8 cellular contexts compared by ENCODE assay signal in genomic region chr9:35553670-35554543, GRCh38. TPM values are rescaled to one million over a fixed set of nuclear protein-coding genes. Genes with fewer than 3 reads are reported as not detected.
A peak's percentile ranks its signal among the peaks of the same experiment; 100 is the strongest.
DNase-seq lines count a peak whose midpoint lies in the region; ATAC-seq and TF ChIP-seq lines count a peak whose summit lies in the region.

No MANE protein-coding gene starts in this region.

- 26 to 45% methylated on average over 5 to 12 of the region's 12 CpGs for WGBS in endodermal cell (ENCODE audit: insufficient coverage in 1 of 2, insufficient read length in 1 of 2), 2 experiments
- 20% methylated on average over 12 of the region's 12 CpGs for WGBS in mesenchymal stem cell

- H3K14ac ChIP-seq in mesenchymal stem cell (ENCODE audit: low read length in 2 of 2) = no peak overlapping the region

- H3K27me3 Mint-ChIP-seq in endodermal cell (ENCODE audit: insufficient read depth) = no peaks in the 10 kb centered on the region

- no peak overlapping the region for H4K8ac ChIP-seq in mesenchymal stem cell (ENCODE audit: low read length)

- no peak overlapping the region for H2BK12ac ChIP-seq in mesenchymal stem cell (ENCODE audit: low read length in 2 of 2)

- H2BK15ac ChIP-seq in mesenchymal stem cell (ENCODE audit: low read depth, poor library complexity, severe bottlenecking) = no peak overlapping the region

- H3K23ac ChIP-seq in mesenchymal stem cell (ENCODE audit: low read length in 2 of 2) = no peak overlapping the region

- no peaks in the 10 kb centered on the region for H3K4me1 Mint-ChIP-seq in endodermal cell

- peaks cover 31% of the 10 kb centered on the region for H3K36me3 ChIP-seq in endodermal cell (ENCODE audit: control insufficient read depth, insufficient read depth, low read length)
- H3K36me3 ChIP-seq in mesenchymal stem cell (ENCODE audit: control insufficient read depth in 1 of 2, insufficient read depth in 2 of 2, low read depth in 1 of 2, low read length in 2 of 2) = peaks cover 47 to 63% of the 10 kb centered on the region in 2 experiments

- peak; percentile 56 for ATAC-seq in stimulated activated naive CD8-positive, alpha-beta T cell treated with anti-CD3 and anti-CD28 coated beads, Interleukin-15, Interleukin-2, amounts not matched to agents 100 U/mL and 50 U/mL, for 24 hours
- no peak for ATAC-seq in HG03457 (IDR thresholded peaks at IDR 0.05; ENCODE audit: unreplicated experiment)

- no peaks in the 10 kb centered on the region for H3K9me3 Mint-ChIP-seq in endodermal cell

- H2AFZ ChIP-seq in mesenchymal stem cell (ENCODE audit: low read depth, low read length) = no peak overlapping the region

- H4K91ac ChIP-seq in mesenchymal stem cell (ENCODE audit: low read length) = no peak overlapping the region

- H3K27me3 ChIP-seq in endodermal cell (ENCODE audit: control insufficient read depth, insufficient read depth, low read length, poor library complexity, severe bottlenecking) = no peaks in the 10 kb centered on the region
- H3K27me3 ChIP-seq in mesenchymal stem cell (ENCODE audit: control insufficient read depth in 1 of 2, insufficient read depth in 1 of 2, low read length in 2 of 2) = no peaks in the 10 kb centered on the region

- no peak overlapping the region for H3K4me3 Mint-ChIP-seq in endodermal cell

- no peak overlapping the region for H3K4ac ChIP-seq in mesenchymal stem cell (ENCODE audit: low read depth in 1 of 2, low read length in 2 of 2)

- H3K27ac Mint-ChIP-seq in endodermal cell = no peak overlapping the region

- no peak overlapping the region for H3K18ac ChIP-seq in mesenchymal stem cell (ENCODE audit: low read depth in 1 of 2, low read length in 2 of 2)

- no peaks in the 10 kb centered on the region for H3K4me1 ChIP-seq in endodermal cell (ENCODE audit: control insufficient read depth, insufficient read depth, low read length)
- H3K4me1 ChIP-seq in mesenchymal stem cell (ENCODE audit: control insufficient read depth, insufficient read depth, low read depth, low read length) = peaks cover 4% of the 10 kb centered on the region

- H3K4me3 ChIP-seq in endodermal cell (ENCODE audit: low read length) (no peak overlapping the region), mesenchymal stem cell (ENCODE audit: insufficient read depth in 1 of 2, low read depth in 1 of 2, low read length in 2 of 2) (no peak overlapping the region)

- H3K79me1 ChIP-seq in mesenchymal stem cell (replicated peaks; ENCODE audit: low read length, poor library complexity, severe bottlenecking) = peaks cover 48% of the 10 kb centered on the region

- no peak overlapping the region for H3K4me2 ChIP-seq in mesenchymal stem cell (ENCODE audit: low read length, poor library complexity, severe bottlenecking)

- no peak overlapping the region for H2BK120ac ChIP-seq in mesenchymal stem cell (ENCODE audit: low read depth, low read length)

- H3K9ac ChIP-seq in endodermal cell (ENCODE audit: extremely low read depth, low read length, poor library complexity, severe bottlenecking) = no peak overlapping the region
- peak overlapping the region; percentile 28 for H3K9ac ChIP-seq in mesenchymal stem cell (ENCODE audit: low read length)

- H3K27ac ChIP-seq in endodermal cell (ENCODE audit: low read depth, low read length) (no peak overlapping the region), mesenchymal stem cell (ENCODE audit: low read length, poor library complexity, severe bottlenecking) (peak overlapping the region; percentile 57)

- H3K9me3 ChIP-seq in endodermal cell (ENCODE audit: control insufficient read depth, low read length) = no peaks in the 10 kb centered on the region
- no peaks in the 10 kb centered on the region for H3K9me3 ChIP-seq in mesenchymal stem cell (ENCODE audit: control insufficient read depth, low read length)

- H3K36me3 Mint-ChIP-seq in endodermal cell (ENCODE audit: low read depth) = peaks cover 29% of the 10 kb centered on the region

- H2AK5ac ChIP-seq in mesenchymal stem cell (ENCODE audit: low read length, severe bottlenecking) = peak overlapping the region; percentile 50

- H2BK5ac ChIP-seq in mesenchymal stem cell (ENCODE audit: low read depth, low read length, poor library complexity, severe bottlenecking) = no peak overlapping the region

- DNase-seq in NCI-H2081 (lab: John Stamatoyannopoulos, UW) (peak; percentile 12 to 50), NCI-H2081 treated with DMSO at 0.1 percent for 48 hours (lab: John Stamatoyannopoulos, UW) (no peak), NAMALWA (ENCODE audit: low spot score) (peak; percentile 80), T1000 (lab: John Stamatoyannopoulos, UW) (peak; percentile 17), endodermal cell (peak; percentile 86), mesenchymal stem cell (peak; percentile 80)
- DNase-seq in stimulated activated naive CD8-positive, alpha-beta T cell treated with anti-CD3 and anti-CD28 coated beads, Interleukin-15, Interleukin-2, amounts not matched to agents 100 U/mL and 50 U/mL, for 24 hours = peak; percentile 38

- peak; percentile 93 for TF ChIP-seq CTCF in endodermal cell (conservative IDR thresholded peaks at IDR 0.05)

RNA-seq across cellular contexts. Expression of gene TESK1, which starts 51.2 kb away (rescaled TPM):
- 10 to 100 TPM; 30.7 to 35.2 TPM for total RNA-seq in endodermal cell
- 25.5 TPM for polyA plus RNA-seq in endodermal cell (2013, experiment 1 of 2)
- polyA plus RNA-seq in endodermal cell (2013, experiment 2 of 2) = 21.3 TPM
- 22.3 TPM for polyA plus RNA-seq in mesenchymal stem cell (2013, experiment 1 of 2)
- polyA plus RNA-seq in mesenchymal stem cell (2013, experiment 2 of 2) = 21.5 TPM
